Comparison of ENCODE assay signal across 16 cellular contexts in the genomic region with DNA sequence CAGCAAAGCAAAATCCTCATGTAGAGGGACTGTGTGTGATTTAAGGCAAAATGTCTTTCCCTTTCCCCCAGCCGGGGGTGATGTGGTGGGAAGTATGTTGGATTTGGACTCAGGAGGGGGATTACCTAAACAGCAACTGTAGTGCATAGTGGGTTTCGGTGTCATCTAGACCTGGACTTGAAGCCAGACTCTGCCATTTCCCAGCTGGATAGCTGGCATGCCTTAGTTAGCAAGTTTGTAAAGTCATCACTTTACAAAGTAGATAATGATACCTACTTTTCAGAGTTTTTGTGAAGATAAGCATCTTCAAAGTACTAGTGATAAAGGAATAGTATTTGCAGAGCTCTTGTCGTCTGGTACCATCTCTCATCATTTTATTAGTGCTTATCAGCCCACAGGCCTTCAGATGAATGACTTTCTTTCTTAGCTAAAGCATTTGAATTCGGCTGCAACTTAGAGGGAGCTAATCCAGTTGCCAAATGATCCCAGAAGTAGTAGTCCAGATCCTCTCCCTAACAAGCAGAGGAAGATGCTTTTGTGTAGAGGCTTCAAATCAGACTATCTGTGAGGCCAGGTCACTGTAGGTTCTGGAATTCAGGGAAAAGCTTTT.
"Had no signal": no experiment of that assay in that cellular context is flagged by ENCODE, and none has a peak within 500 bp of the region (broad histone marks: within the 10 kb centered on the region; RNA-seq: fewer than 3 reads in every experiment).

No MANE protein-coding gene starts in this region.

- H3K9me3 ChIP-seq: colonic mucosa, ovary, stomach had no signal

- H3K4me1 ChIP-seq: colonic mucosa had no signal

- H3K27ac ChIP-seq: colonic mucosa, ovary, skin epidermis, stomach had no signal

- ATAC-seq: natural killer cell, sciatic nerve had no signal

- H3K27me3 ChIP-seq: colonic mucosa, ovary, stomach had no signal

- H3K36me3 ChIP-seq: colonic mucosa, ovary, stomach had no signal

- H3K4me3 ChIP-seq: colonic mucosa, ovary, skin epidermis, stomach had no signal

- DNase-seq: colonic mucosa; dermis blood vessel endothelial cell; endodermal cell; foreskin melanocyte; head of caudate nucleus; hippocampal formation; kidney glomerular epithelial cell; mammary epithelial cell; natural killer cell; ovary; stimulated activated CD4-positive, alpha-beta T cell treated with anti-CD3 and anti-CD28 coated beads, Interleukin-12 subunit alpha, Interleukin-12 subunit beta, amount 100 ng/mL, for 4 hours; stimulated activated naive CD4-positive, alpha-beta T cell; stomach; substantia nigra had no signal
